17 cellular contexts compared by ENCODE assay signal in the genomic region with DNA sequence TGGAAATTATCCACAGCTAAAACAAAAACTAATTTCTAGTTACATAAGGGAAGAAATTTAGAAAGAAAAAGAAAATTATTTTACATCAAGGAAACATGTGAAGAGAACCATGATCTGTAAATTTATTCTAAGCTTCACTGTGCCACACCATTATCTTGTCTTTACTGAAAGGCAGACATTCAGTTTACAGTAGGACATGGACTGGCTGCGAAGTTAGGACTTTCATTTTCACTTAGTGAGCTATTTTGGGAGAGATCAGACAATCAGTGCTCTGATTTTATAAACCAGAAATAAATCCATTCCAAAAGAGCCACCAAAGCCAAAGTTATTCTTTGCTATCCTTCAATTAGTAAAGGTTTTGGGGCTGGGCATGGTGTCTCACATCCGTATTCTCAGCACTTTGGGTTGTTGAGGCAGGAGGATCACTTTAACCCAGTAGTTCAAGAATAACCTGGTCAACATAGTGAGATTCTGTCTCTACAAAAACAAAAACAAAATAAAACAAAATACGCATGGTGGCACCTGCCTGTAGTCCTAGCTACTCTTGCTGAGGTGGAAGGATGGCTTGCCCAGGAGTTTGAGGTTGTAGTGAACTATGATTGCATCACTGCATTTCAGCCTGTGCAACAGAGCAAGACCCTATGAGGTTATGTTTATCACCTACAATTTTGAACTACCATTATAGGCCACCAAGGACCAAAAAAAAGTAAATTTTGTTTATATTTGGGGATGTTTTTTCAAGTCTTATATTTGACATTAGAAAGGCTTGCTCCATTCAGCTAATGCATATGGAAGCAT.
DNase-seq lines count a peak whose midpoint lies in the region; ATAC-seq, FAIRE-seq and TF ChIP-seq lines count a peak whose summit lies in the region.
"Had no signal": no experiment of that assay in that cellular context is flagged by ENCODE, and none has a peak within 500 bp of the region (broad histone marks: within the 10 kb centered on the region; RNA-seq: fewer than 3 reads in every experiment).

No MANE protein-coding gene starts in this region.

- no peaks in the 10 kb centered on the region for H4K20me1 ChIP-seq in MM.1S (ENCODE audit: insufficient read depth, low read length)

- peak overlapping the region; percentile 46 for H3K9ac ChIP-seq in MM.1S (ENCODE audit: low read length)

- H3K27ac ChIP-seq in MM.1S (ENCODE audit: low read length) (peak overlapping the region; percentile 81), substantia nigra (ENCODE audit: low read depth, low read length, poor library complexity, severe bottlenecking) (no peak overlapping the region), sigmoid colon (no peak overlapping the region)
- H3K27ac ChIP-seq: pancreas had no signal

- H3K9me3 ChIP-seq in MM.1S (replicated peaks; ENCODE audit: insufficient read depth, low read length) (no peaks in the 10 kb centered on the region), sigmoid colon (no peaks in the 10 kb centered on the region)
- H3K9me3 ChIP-seq: pancreas had no signal

- FAIRE-seq in GM12891 (lab: Jason Lieb, UNC): peak; percentile 69
- FAIRE-seq: K562, pancreas had no signal

- TF ChIP-seq EP300 in sigmoid colon (IDR thresholded peaks at IDR 0.05): no peak

- peak overlapping the region; percentile 63 for H3K4me2 ChIP-seq in MM.1S (ENCODE audit: low read depth, low read length)

- H3K9me2 ChIP-seq in MM.1S (replicated peaks; ENCODE audit: insufficient read depth, low read length): no peaks in the 10 kb centered on the region

- no peaks in the 10 kb centered on the region for H3K36me3 ChIP-seq in MM.1S (replicated peaks; ENCODE audit: insufficient read depth, low read length)
- no peaks in the 10 kb centered on the region for H3K36me3 ChIP-seq in sigmoid colon
- H3K36me3 ChIP-seq: pancreas had no signal

- H3K27me3 ChIP-seq in MM.1S (replicated peaks; ENCODE audit: insufficient read depth, low read length) (no peaks in the 10 kb centered on the region), sigmoid colon (no peaks in the 10 kb centered on the region)
- H3K27me3 ChIP-seq: pancreas had no signal

- intact Hi-C loops in sigmoid colon (cut with DNase I): no loop called here

- WGBS in sigmoid colon, 2 donors: 71 to 74% methylated on average over 3 of the region's 3 CpGs

- TF ChIP-seq CTCF in MM.1S (IDR thresholded peaks at IDR 0.05; ENCODE audit: low read length) (no peak), foreskin fibroblast (IDR thresholded peaks at IDR 0.05; ENCODE audit: low read depth, low read length) (no peak), sigmoid colon (IDR thresholded peaks at IDR 0.05) (no peak)

- peaks cover 10% of the 10 kb centered on the region for H3F3A ChIP-seq in MM.1S (ENCODE audit: insufficient read depth, low read length)

- TF ChIP-seq POLR2A in GM12891 (IDR thresholded peaks at IDR 0.05; ENCODE audit: low read depth, low read length) (no peak), sigmoid colon (IDR thresholded peaks at IDR 0.05) (no peak)

- H3K4me3 ChIP-seq in MM.1S (ENCODE audit: low read length) (peak overlapping the region; percentile 45), foreskin fibroblast (ENCODE audit: low read depth in 1 of 2, low read length in 2 of 2) (no peak overlapping the region), sigmoid colon (no peak overlapping the region)
- H3K4me3 ChIP-seq: K562, pancreas had no signal

- no peaks in the 10 kb centered on the region for H3K79me2 ChIP-seq in MM.1S (ENCODE audit: low read length)

- peak overlapping the region; percentile 68 for H2AFZ ChIP-seq in MM.1S (ENCODE audit: low read length)

- H3K4me1 ChIP-seq in MM.1S (ENCODE audit: low read length) (peaks cover 16% of the 10 kb centered on the region), sigmoid colon (peaks cover 0 to 2% (median 0%) of the 10 kb centered on the region in 4 donors)
- H3K4me1 ChIP-seq: pancreas had no signal

- ATAC-seq in GM19463 (IDR thresholded peaks at IDR 0.05; ENCODE audit: unreplicated experiment) (peak; percentile 60), HG02885 (IDR thresholded peaks at IDR 0.05; ENCODE audit: poor library complexity, unreplicated experiment) (peak; percentile 61), GM19455 (IDR thresholded peaks at IDR 0.05; ENCODE audit: unreplicated experiment) (no peak)
- ATAC-seq: activated T-helper 17 cell treated with anti-CD3 and anti-CD28 coated beads, Interleukin-2, amount 50 U/mL, for 72 hours; K562; left colon; pancreas; stimulated activated effector memory CD8-positive, alpha-beta T cell treated with anti-CD3 and anti-CD28 coated beads, Interleukin-12 subunit alpha, Interleukin-12 subunit beta, amount 100 ng/mL, for 72 hours had no signal

- no peak for DNase-seq in GM12891 (ENCODE audit: insufficient read length, low spot score)
- DNase-seq in MM.1S: peak; percentile 77
- DNase-seq in foreskin fibroblast: no peak
- no peak for DNase-seq in substantia nigra (lab: John Stamatoyannopoulos, UW)
- DNase-seq in sigmoid colon: no peak
- DNase-seq: amygdala, left colon, NCI-H1105 treated with DMSO at 0.1 percent for 48 hours, NCI-H2171 treated with DMSO at 0.1 percent for 48 hours, pancreas, trophoblast cell had no signal

TF ChIP-seq in GM12891, 5 proteins besides CTCF, POLR2A, EP300 and RAD21:
- TF ChIP-seq TAF1 (IDR thresholded peaks at IDR 0.05; ENCODE audit: low read depth, low read length) (no peak), POLR2AphosphoS5 (IDR thresholded peaks at IDR 0.05; ENCODE audit: low read depth, low read length) (no peak), SPI1 (IDR thresholded peaks at IDR 0.05; ENCODE audit: low read depth, low read length) (no peak), PAX5 (IDR thresholded peaks at IDR 0.05; ENCODE audit: insufficient read depth, low read length, severe bottlenecking) (no peak), POU2F2 (IDR thresholded peaks at IDR 0.05; ENCODE audit: low read depth, low read length) (no peak)
